1 cellular context compared by ENCODE assay signal in the genomic region with DNA sequence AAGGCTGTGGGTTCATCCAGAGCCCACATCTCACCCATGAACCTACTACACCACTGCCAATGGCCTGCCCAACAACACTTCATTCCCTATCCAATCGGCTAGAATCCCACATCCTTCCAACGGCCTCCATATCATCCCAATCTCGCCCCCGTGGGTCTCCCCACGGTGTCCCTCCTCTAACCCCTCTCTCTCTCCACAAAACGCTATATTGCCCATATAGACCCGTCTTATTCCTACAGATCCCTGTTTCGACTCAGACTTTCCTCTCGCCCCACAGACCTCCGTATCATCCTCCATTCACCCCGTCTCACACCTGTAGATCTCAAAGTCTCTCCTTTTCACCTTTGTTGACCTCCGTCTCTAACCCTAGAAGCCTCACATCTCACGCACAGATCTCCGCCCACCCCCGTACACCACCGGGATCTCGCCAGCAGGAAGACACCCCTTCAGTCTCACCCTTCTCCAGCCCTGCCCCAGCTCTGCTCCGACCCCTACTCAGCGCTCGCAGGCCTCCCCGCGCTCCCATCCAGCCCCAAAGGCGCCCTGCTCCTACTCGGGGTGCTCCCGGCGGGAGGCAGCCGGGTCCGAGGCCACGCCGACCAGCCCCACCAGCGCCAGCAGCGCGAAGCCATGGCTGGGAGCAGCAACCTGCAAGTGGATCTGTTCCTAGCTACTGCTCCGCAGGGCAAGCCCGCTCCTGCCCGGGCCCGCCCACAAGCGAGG.
TF ChIP-seq lines count a peak whose summit lies in the region.

A gene with protein sequence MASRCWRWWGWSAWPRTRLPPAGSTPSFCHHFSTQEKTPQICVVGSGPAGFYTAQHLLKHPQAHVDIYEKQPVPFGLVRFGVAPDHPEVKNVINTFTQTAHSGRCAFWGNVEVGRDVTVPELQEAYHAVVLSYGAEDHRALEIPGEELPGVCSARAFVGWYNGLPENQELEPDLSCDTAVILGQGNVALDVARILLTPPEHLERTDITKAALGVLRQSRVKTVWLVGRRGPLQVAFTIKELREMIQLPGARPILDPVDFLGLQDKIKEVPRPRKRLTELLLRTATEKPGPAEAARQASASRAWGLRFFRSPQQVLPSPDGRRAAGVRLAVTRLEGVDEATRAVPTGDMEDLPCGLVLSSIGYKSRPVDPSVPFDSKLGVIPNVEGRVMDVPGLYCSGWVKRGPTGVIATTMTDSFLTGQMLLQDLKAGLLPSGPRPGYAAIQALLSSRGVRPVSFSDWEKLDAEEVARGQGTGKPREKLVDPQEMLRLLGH (minus strand): TSS at position 682 of the 723 bp plus-strand sequence. CDS start 50 bp downstream, at position 632.

TF ChIP-seq in HepG2, 621 proteins besides CTCF, POLR2A, EP300 and RAD21 (continued from another document and continues in another):
- TF ChIP-seq, protein P1, sequence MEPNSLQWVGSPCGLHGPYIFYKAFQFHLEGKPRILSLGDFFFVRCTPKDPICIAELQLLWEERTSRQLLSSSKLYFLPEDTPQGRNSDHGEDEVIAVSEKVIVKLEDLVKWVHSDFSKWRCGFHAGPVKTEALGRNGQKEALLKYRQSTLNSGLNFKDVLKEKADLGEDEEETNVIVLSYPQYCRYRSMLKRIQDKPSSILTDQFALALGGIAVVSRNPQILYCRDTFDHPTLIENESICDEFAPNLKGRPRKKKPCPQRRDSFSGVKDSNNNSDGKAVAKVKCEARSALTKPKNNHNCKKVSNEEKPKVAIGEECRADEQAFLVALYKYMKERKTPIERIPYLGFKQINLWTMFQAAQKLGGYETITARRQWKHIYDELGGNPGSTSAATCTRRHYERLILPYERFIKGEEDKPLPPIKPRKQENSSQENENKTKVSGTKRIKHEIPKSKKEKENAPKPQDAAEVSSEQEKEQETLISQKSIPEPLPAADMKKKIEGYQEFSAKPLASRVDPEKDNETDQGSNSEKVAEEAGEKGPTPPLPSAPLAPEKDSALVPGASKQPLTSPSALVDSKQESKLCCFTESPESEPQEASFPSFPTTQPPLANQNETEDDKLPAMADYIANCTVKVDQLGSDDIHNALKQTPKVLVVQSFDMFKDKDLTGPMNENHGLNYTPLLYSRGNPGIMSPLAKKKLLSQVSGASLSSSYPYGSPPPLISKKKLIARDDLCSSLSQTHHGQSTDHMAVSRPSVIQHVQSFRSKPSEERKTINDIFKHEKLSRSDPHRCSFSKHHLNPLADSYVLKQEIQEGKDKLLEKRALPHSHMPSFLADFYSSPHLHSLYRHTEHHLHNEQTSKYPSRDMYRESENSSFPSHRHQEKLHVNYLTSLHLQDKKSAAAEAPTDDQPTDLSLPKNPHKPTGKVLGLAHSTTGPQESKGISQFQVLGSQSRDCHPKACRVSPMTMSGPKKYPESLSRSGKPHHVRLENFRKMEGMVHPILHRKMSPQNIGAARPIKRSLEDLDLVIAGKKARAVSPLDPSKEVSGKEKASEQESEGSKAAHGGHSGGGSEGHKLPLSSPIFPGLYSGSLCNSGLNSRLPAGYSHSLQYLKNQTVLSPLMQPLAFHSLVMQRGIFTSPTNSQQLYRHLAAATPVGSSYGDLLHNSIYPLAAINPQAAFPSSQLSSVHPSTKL (CRISPR knock-in tag; IDR thresholded peaks at IDR 0.05): peak; percentile 54; the same call in 1 of the 2 replicates
- TF ChIP-seq, protein P2, sequence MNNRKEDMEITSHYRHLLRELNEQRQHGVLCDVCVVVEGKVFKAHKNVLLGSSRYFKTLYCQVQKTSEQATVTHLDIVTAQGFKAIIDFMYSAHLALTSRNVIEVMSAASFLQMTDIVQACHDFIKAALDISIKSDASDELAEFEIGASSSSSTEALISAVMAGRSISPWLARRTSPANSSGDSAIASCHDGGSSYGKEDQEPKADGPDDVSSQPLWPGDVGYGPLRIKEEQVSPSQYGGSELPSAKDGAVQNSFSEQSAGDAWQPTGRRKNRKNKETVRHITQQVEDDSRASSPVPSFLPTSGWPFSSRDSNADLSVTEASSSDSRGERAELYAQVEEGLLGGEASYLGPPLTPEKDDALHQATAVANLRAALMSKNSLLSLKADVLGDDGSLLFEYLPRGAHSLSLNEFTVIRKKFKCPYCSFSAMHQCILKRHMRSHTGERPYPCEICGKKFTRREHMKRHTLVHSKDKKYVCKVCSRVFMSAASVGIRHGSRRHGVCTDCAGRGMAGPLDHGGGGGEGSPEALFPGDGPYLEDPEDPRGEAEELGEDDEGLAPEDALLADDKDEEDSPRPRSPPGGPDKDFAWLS (CRISPR knock-in tag; IDR thresholded peaks at IDR 0.05; ENCODE audit: borderline replicate concordance): peak; percentile 72; the same call in 1 of the 2 replicates
- 0 out of 2 replicates have a peak, but pooled peaks have one; percentile 73 for TF ChIP-seq ZFP82 (CRISPR knock-in tag; IDR thresholded peaks at IDR 0.05; ENCODE audit: borderline replicate concordance)
- TF ChIP-seq FOSL1 (CRISPR knock-in tag; IDR thresholded peaks at IDR 0.05; ENCODE audit: borderline replicate concordance): no peak
- no peak for TF ChIP-seq IKZF1 (IDR thresholded peaks at IDR 0.05)
- no peak for TF ChIP-seq ZNF572 (CRISPR knock-in tag; IDR thresholded peaks at IDR 0.05)
- TF ChIP-seq SIX1 (CRISPR knock-in tag; IDR thresholded peaks at IDR 0.05; ENCODE audit: borderline replicate concordance): no peak
- TF ChIP-seq, protein P3, sequence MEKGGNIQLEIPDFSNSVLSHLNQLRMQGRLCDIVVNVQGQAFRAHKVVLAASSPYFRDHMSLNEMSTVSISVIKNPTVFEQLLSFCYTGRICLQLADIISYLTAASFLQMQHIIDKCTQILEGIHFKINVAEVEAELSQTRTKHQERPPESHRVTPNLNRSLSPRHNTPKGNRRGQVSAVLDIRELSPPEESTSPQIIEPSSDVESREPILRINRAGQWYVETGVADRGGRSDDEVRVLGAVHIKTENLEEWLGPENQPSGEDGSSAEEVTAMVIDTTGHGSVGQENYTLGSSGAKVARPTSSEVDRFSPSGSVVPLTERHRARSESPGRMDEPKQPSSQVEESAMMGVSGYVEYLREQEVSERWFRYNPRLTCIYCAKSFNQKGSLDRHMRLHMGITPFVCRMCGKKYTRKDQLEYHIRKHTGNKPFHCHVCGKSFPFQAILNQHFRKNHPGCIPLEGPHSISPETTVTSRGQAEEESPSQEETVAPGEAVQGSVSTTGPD (CRISPR knock-in tag; IDR thresholded peaks at IDR 0.05): no peak
- peak; percentile 84; the same call in 1 of the 2 replicates for TF ChIP-seq PBX3 (CRISPR knock-in tag; IDR thresholded peaks at IDR 0.05; ENCODE audit: borderline replicate concordance)
- peak; percentile 90 for TF ChIP-seq TP53 (CRISPR knock-in tag; conservative IDR thresholded peaks at IDR 0.05)
- no peak for TF ChIP-seq JARID2 (CRISPR knock-in tag; IDR thresholded peaks at IDR 0.05; ENCODE audit: insufficient replicate concordance)
- peak; percentile 44; the same call in 1 of the 2 replicates for TF ChIP-seq ZNF225 (CRISPR knock-in tag; IDR thresholded peaks at IDR 0.05)
- no peak for TF ChIP-seq HDAC6 (IDR thresholded peaks at IDR 0.05; ENCODE audit: low read depth, low read length)
- 0 out of 2 replicates have a peak, but pooled peaks have one; percentile 93 for TF ChIP-seq REL (CRISPR knock-in tag; conservative IDR thresholded peaks at IDR 0.05)
- TF ChIP-seq ZNF780A (CRISPR knock-in tag; IDR thresholded peaks at IDR 0.05): no peak
- TF ChIP-seq SMARCC2 (IDR thresholded peaks at IDR 0.05): no peak
- no peak for TF ChIP-seq ATF1 (CRISPR knock-in tag; IDR thresholded peaks at IDR 0.05)
- no peak; the same call in 1 of the 2 replicates for TF ChIP-seq MAF1 (CRISPR knock-in tag; IDR thresholded peaks at IDR 0.05; ENCODE audit: borderline replicate concordance)
- TF ChIP-seq TERF1 (CRISPR knock-in tag; IDR thresholded peaks at IDR 0.05): 0 out of 2 replicates have a peak, but pooled peaks have one; percentile 48
- peak; percentile 65; the same call in 1 of the 2 replicates for TF ChIP-seq SALL2 (CRISPR knock-in tag; IDR thresholded peaks at IDR 0.05)
- TF ChIP-seq, protein P4, sequence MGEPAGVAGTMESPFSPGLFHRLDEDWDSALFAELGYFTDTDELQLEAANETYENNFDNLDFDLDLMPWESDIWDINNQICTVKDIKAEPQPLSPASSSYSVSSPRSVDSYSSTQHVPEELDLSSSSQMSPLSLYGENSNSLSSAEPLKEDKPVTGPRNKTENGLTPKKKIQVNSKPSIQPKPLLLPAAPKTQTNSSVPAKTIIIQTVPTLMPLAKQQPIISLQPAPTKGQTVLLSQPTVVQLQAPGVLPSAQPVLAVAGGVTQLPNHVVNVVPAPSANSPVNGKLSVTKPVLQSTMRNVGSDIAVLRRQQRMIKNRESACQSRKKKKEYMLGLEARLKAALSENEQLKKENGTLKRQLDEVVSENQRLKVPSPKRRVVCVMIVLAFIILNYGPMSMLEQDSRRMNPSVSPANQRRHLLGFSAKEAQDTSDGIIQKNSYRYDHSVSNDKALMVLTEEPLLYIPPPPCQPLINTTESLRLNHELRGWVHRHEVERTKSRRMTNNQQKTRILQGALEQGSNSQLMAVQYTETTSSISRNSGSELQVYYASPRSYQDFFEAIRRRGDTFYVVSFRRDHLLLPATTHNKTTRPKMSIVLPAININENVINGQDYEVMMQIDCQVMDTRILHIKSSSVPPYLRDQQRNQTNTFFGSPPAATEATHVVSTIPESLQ (CRISPR knock-in tag; conservative IDR thresholded peaks at IDR 0.05): peak; percentile 96; the same call in 1 of the 2 replicates
- peak; percentile 91 for TF ChIP-seq ZNF274 (CRISPR knock-in tag; IDR thresholded peaks at IDR 0.05)
- peak; percentile 88 for TF ChIP-seq KDM4B (CRISPR knock-in tag; IDR thresholded peaks at IDR 0.05)
- TF ChIP-seq SIN3A (IDR thresholded peaks at IDR 0.05; ENCODE audit: borderline replicate concordance, low read depth, low read length): peak; percentile 63; the same call in 1 of the 2 replicates
- no peak for TF ChIP-seq NPAS2 (CRISPR knock-in tag; IDR thresholded peaks at IDR 0.05; ENCODE audit: borderline replicate concordance)
- peak; percentile 93; the same call in 1 of the 2 replicates for TF ChIP-seq BRCA1 (CRISPR knock-in tag; IDR thresholded peaks at IDR 0.05)
- TF ChIP-seq ZNF570 (CRISPR knock-in tag; IDR thresholded peaks at IDR 0.05; ENCODE audit: borderline replicate concordance): no peak
- no peak for TF ChIP-seq SRSF1 (optimal IDR thresholded peaks at IDR 0.05; ENCODE audit: low read depth, low read length)
- TF ChIP-seq HMG20B (CRISPR knock-in tag; conservative IDR thresholded peaks at IDR 0.05): no peak
- peak; percentile 96; the same call in 1 of the 2 replicates for TF ChIP-seq IRX3 (CRISPR knock-in tag; IDR thresholded peaks at IDR 0.05; ENCODE audit: borderline replicate concordance, low read depth)
- no peak for TF ChIP-seq NCOA1 (CRISPR knock-in tag; IDR thresholded peaks at IDR 0.05)
- TF ChIP-seq MAFF (IDR thresholded peaks at IDR 0.05; ENCODE audit: low read depth, low read length): no peak
- TF ChIP-seq ZUFSP (CRISPR knock-in tag; IDR thresholded peaks at IDR 0.05; ENCODE audit: borderline replicate concordance): no peak
- peak in 1 of 2 experiments; percentile 83; a peak in 2 of 4 replicates for TF ChIP-seq KLF16 (CRISPR knock-in tag; IDR thresholded peaks at IDR 0.05)
- peak; percentile 93 for TF ChIP-seq MYNN (CRISPR knock-in tag; IDR thresholded peaks at IDR 0.05; ENCODE audit: low read depth)
- peak; percentile 93 for TF ChIP-seq NFATC3 (CRISPR knock-in tag; IDR thresholded peaks at IDR 0.05)
- peak; percentile 91 for TF ChIP-seq ZNF768 (CRISPR knock-in tag; IDR thresholded peaks at IDR 0.05)
- 0 out of 2 replicates have a peak, but pooled peaks have one; percentile 69 for TF ChIP-seq IRF1 (CRISPR knock-in tag; IDR thresholded peaks at IDR 0.05; ENCODE audit: low read depth)
- TF ChIP-seq ARNT2 (CRISPR knock-in tag; IDR thresholded peaks at IDR 0.05; ENCODE audit: low read depth): peak; percentile 90
- peak; percentile 57; the same call in 1 of the 2 replicates for TF ChIP-seq MIER2 (CRISPR knock-in tag; IDR thresholded peaks at IDR 0.05)
